ENCODE assay signal across 28 cellular contexts in genomic region chr14:26032348-26032747, GRCh38.
"Had no signal": no experiment of that assay in that cellular context is flagged by ENCODE, and none has a peak within 500 bp of the region (broad histone marks: within the 10 kb centered on the region; RNA-seq: fewer than 3 reads in every experiment).

No MANE protein-coding gene starts in this region.

- H3K4me3 ChIP-seq: colonic mucosa, coronary artery, esophagus muscularis mucosa, esophagus squamous epithelium, gastrocnemius medialis, gastroesophageal sphincter, heart left ventricle, heart right ventricle had no signal

- H3K27ac ChIP-seq: colonic mucosa, coronary artery, dorsolateral prefrontal cortex, epithelial cell of prostate, esophagus muscularis mucosa, esophagus squamous epithelium, foreskin keratinocyte, gastrocnemius medialis, gastroesophageal sphincter, heart left ventricle, heart right ventricle had no signal

- H3K27me3 ChIP-seq: colonic mucosa, dorsolateral prefrontal cortex, esophagus muscularis mucosa, esophagus squamous epithelium, foreskin keratinocyte, gastrocnemius medialis, gastroesophageal sphincter, heart left ventricle, heart right ventricle had no signal

- H3K9me3 Mint-ChIP-seq: dendritic cell treated with granulocyte-macrophage colony-stimulating factor and Interleukin-4, amounts not matched to agents 40 ng/mL and 50 ng/mL, for 4 days had no signal

- H3K27me3 Mint-ChIP-seq: dendritic cell treated with granulocyte-macrophage colony-stimulating factor and Interleukin-4, amounts not matched to agents 40 ng/mL and 50 ng/mL, for 4 days; effector memory CD8-positive, alpha-beta T cell had no signal

- H3K4me1 ChIP-seq: colonic mucosa, esophagus muscularis mucosa, esophagus squamous epithelium, foreskin keratinocyte, gastrocnemius medialis, gastroesophageal sphincter, heart left ventricle, heart right ventricle had no signal

- DNase-seq: colonic mucosa; cortex of kidney; dermis blood vessel endothelial cell; dorsolateral prefrontal cortex; effector CD4-positive, alpha-beta T cell; effector CD8-positive, alpha-beta T cell; effector memory CD4-positive, alpha-beta T cell; effector memory CD8-positive, alpha-beta T cell; erythroblast; esophagus squamous epithelium; foreskin fibroblast; foreskin keratinocyte; foreskin melanocyte; gastrocnemius medialis; glutamatergic neuron; head of caudate nucleus; heart left ventricle; heart right ventricle had no signal

- FAIRE-seq: colon, endometrium, endothelial cell of umbilical vein, frontal cortex had no signal

- H3K27ac Mint-ChIP-seq: dendritic cell treated with granulocyte-macrophage colony-stimulating factor and Interleukin-4, amounts not matched to agents 40 ng/mL and 50 ng/mL, for 4 days; effector memory CD8-positive, alpha-beta T cell had no signal

- ATAC-seq: effector memory CD8-positive, alpha-beta T cell; esophagus mucosa; foreskin keratinocyte; gastrocnemius medialis; gastroesophageal sphincter; heart left ventricle; heart right ventricle had no signal

- H3K36me3 ChIP-seq: colonic mucosa, esophagus muscularis mucosa, esophagus squamous epithelium, gastrocnemius medialis, gastroesophageal sphincter, heart left ventricle, heart right ventricle had no signal

- H3K9me3 ChIP-seq: colonic mucosa, esophagus muscularis mucosa, esophagus squamous epithelium, gastrocnemius medialis, gastroesophageal sphincter, heart left ventricle, heart right ventricle had no signal

- H3K4me3 Mint-ChIP-seq: dendritic cell treated with granulocyte-macrophage colony-stimulating factor and Interleukin-4, amounts not matched to agents 40 ng/mL and 50 ng/mL, for 4 days; effector memory CD8-positive, alpha-beta T cell had no signal
